Comparison of ENCODE assay signal across 2 cellular contexts in the genomic region with DNA sequence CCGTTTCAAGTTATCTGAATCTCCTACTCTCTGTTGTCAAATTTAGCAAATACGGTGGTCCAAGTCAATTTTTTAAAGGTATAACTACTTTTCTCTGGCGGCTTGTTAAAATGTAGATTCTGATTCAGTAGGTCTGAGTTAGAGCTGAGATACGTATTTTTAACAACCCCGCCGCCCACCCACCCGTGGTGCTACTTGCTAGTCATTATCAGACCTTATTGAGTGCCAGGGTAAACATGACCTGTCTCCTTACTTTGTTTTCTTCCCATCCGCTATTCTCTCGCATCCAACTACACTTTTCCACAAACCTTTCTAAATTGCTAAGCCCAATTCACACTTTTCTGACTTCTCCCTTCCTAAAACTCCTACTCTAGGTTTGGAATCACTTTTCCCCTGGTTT.
TF ChIP-seq lines count a peak whose summit lies in the region.

No MANE protein-coding gene starts in this region.

TF ChIP-seq in SK-N-SH, 30 proteins besides CTCF, POLR2A, EP300 and RAD21 (continued from another document):
- TF ChIP-seq, protein P1, sequence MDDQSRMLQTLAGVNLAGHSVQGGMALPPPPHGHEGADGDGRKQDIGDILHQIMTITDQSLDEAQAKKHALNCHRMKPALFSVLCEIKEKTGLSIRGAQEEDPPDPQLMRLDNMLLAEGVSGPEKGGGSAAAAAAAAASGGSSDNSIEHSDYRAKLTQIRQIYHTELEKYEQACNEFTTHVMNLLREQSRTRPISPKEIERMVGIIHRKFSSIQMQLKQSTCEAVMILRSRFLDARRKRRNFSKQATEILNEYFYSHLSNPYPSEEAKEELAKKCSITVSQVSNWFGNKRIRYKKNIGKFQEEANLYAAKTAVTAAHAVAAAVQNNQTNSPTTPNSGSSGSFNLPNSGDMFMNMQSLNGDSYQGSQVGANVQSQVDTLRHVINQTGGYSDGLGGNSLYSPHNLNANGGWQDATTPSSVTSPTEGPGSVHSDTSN (IDR thresholded peaks at IDR 0.05) = no peak
- no peak for TF ChIP-seq FOXJ3 (CRISPR knock-in tag; IDR thresholded peaks at IDR 0.05)
- no peak for TF ChIP-seq SMC3 (IDR thresholded peaks at IDR 0.05; ENCODE audit: low read depth, low read length)
- no peak for TF ChIP-seq RXRA (IDR thresholded peaks at IDR 0.05; ENCODE audit: borderline replicate concordance, low read depth)
- TF ChIP-seq, protein P2, sequence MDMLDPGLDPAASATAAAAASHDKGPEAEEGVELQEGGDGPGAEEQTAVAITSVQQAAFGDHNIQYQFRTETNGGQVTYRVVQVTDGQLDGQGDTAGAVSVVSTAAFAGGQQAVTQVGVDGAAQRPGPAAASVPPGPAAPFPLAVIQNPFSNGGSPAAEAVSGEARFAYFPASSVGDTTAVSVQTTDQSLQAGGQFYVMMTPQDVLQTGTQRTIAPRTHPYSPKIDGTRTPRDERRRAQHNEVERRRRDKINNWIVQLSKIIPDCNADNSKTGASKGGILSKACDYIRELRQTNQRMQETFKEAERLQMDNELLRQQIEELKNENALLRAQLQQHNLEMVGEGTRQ (IDR thresholded peaks at IDR 0.05; ENCODE audit: borderline replicate concordance, low read depth, low read length) = no peak
- TF ChIP-seq RFX5 (IDR thresholded peaks at IDR 0.05; ENCODE audit: low read length) = no peak
- no peak for TF ChIP-seq GABPA (IDR thresholded peaks at IDR 0.05; ENCODE audit: low read depth)
- TF ChIP-seq TEAD4 (IDR thresholded peaks at IDR 0.05; ENCODE audit: borderline replicate concordance, insufficient read depth) = no peak
- TF ChIP-seq SIN3A (IDR thresholded peaks at IDR 0.05; ENCODE audit: borderline replicate concordance, low read depth, low read length) = no peak
- TF ChIP-seq CHD2 (IDR thresholded peaks at IDR 0.05; ENCODE audit: low read length, partially characterized antibody) = no peak
- no peak for TF ChIP-seq MXI1 (IDR thresholded peaks at IDR 0.05; ENCODE audit: low read depth, low read length)
- no peak for TF ChIP-seq YY1 (IDR thresholded peaks at IDR 0.05; ENCODE audit: low read depth)
- no peak for TF ChIP-seq GATA2 (CRISPR knock-in tag; IDR thresholded peaks at IDR 0.05)
- TF ChIP-seq, protein P3, sequence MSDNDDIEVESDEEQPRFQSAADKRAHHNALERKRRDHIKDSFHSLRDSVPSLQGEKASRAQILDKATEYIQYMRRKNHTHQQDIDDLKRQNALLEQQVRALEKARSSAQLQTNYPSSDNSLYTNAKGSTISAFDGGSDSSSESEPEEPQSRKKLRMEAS (IDR thresholded peaks at IDR 0.05; ENCODE audit: low read depth) = no peak
- no peak for TF ChIP-seq FOSL2 (IDR thresholded peaks at IDR 0.05; ENCODE audit: borderline replicate concordance, low read depth)

TF ChIP-seq in SK-N-SH treated with all-trans-retinoic acid at 6 μM for 48 hours, 23 proteins besides CTCF, POLR2A, EP300 and RAD21 (continued from another document):
- TF ChIP-seq ISL1 (CRISPR knock-in tag; IDR thresholded peaks at IDR 0.05) = no peak
- TF ChIP-seq TOX (CRISPR knock-in tag; IDR thresholded peaks at IDR 0.05; ENCODE audit: borderline replicate concordance) = no peak
- no peak for TF ChIP-seq ZFP3 (CRISPR knock-in tag; IDR thresholded peaks at IDR 0.05)
- no peak for TF ChIP-seq ZNF70 (CRISPR knock-in tag; IDR thresholded peaks at IDR 0.05)
- TF ChIP-seq ZFP30 (CRISPR knock-in tag; IDR thresholded peaks at IDR 0.05) = no peak
- TF ChIP-seq, protein P4, sequence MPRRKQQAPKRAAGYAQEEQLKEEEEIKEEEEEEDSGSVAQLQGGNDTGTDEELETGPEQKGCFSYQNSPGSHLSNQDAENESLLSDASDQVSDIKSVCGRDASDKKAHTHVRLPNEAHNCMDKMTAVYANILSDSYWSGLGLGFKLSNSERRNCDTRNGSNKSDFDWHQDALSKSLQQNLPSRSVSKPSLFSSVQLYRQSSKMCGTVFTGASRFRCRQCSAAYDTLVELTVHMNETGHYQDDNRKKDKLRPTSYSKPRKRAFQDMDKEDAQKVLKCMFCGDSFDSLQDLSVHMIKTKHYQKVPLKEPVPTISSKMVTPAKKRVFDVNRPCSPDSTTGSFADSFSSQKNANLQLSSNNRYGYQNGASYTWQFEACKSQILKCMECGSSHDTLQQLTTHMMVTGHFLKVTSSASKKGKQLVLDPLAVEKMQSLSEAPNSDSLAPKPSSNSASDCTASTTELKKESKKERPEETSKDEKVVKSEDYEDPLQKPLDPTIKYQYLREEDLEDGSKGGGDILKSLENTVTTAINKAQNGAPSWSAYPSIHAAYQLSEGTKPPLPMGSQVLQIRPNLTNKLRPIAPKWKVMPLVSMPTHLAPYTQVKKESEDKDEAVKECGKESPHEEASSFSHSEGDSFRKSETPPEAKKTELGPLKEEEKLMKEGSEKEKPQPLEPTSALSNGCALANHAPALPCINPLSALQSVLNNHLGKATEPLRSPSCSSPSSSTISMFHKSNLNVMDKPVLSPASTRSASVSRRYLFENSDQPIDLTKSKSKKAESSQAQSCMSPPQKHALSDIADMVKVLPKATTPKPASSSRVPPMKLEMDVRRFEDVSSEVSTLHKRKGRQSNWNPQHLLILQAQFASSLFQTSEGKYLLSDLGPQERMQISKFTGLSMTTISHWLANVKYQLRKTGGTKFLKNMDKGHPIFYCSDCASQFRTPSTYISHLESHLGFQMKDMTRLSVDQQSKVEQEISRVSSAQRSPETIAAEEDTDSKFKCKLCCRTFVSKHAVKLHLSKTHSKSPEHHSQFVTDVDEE (CRISPR knock-in tag; IDR thresholded peaks at IDR 0.05) = no peak
- no peak for TF ChIP-seq CSDC2 (CRISPR knock-in tag; IDR thresholded peaks at IDR 0.05)
- TF ChIP-seq BACH2 (CRISPR knock-in tag; IDR thresholded peaks at IDR 0.05; ENCODE audit: borderline replicate concordance) = no peak
- TF ChIP-seq, protein P5, sequence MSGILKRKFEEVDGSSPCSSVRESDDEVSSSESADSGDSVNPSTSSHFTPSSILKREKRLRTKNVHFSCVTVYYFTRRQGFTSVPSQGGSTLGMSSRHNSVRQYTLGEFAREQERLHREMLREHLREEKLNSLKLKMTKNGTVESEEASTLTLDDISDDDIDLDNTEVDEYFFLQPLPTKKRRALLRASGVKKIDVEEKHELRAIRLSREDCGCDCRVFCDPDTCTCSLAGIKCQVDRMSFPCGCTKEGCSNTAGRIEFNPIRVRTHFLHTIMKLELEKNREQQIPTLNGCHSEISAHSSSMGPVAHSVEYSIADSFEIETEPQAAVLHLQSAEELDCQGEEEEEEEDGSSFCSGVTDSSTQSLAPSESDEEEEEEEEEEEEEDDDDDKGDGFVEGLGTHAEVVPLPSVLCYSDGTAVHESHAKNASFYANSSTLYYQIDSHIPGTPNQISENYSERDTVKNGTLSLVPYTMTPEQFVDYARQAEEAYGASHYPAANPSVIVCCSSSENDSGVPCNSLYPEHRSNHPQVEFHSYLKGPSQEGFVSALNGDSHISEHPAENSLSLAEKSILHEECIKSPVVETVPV (CRISPR knock-in tag; IDR thresholded peaks at IDR 0.05) = no peak
- TF ChIP-seq ZC3H10 (CRISPR knock-in tag; IDR thresholded peaks at IDR 0.05) = no peak
